9 cellular contexts compared by ENCODE assay signal in genomic region chr1:201461783-201462441, GRCh38. TPM values are rescaled to one million over a fixed set of nuclear protein-coding genes. Genes with fewer than 3 reads are reported as not detected.
A peak's percentile ranks its signal among the peaks of the same experiment; 100 is the strongest.
DNase-seq lines count a peak whose midpoint lies in the region; ATAC-seq and TF ChIP-seq lines count a peak whose summit lies in the region.
"Had no signal": no experiment of that assay in that cellular context is flagged by ENCODE, and none has a peak within 500 bp of the region (broad histone marks: within the 10 kb centered on the region; RNA-seq: fewer than 3 reads in every experiment).

No MANE protein-coding gene starts in this region.

- CTCF ChIA-PET in activated CD4-positive, alpha-beta T cell treated with anti-CD3 and anti-CD28 coated beads for 36 hours (lab: Charles Lee) = interaction anchor here (0.8 to 0.9 kb wide), 2 partner anchors 13 to 18 kb away, joined by 3 read pairs; no protein-coding TSS in a partner anchor

- DNase-seq in NCI-H460 (ENCODE audit: extremely low read depth, low read depth) (peak; percentile 79), epithelial cell of prostate (ENCODE audit: low read depth, low spot score) (peak; percentile 99), nephron progenitor cell (no peak), DMS153 (lab: John Stamatoyannopoulos, UW) (no peak), foreskin melanocyte (no peak)
- no peak for DNase-seq in activated CD4-positive, alpha-beta T cell treated with anti-CD3 and anti-CD28 coated beads for 36 hours
- DNase-seq: activated B cell treated with CpG ODN at 0.5 μM for 24 hours had no signal

- peaks cover 28% of the 10 kb centered on the region for H3K27me3 Mint-ChIP-seq in nephron progenitor cell (ENCODE audit: low read depth, poor library complexity)
- H3K27me3 Mint-ChIP-seq in activated CD4-positive, alpha-beta T cell treated with anti-CD3 and anti-CD28 coated beads for 36 hours = peaks cover 5% of the 10 kb centered on the region

- POLR2A ChIA-PET in activated CD4-positive, alpha-beta T cell treated with anti-CD3 and anti-CD28 coated beads for 36 hours (lab: Charles Lee) = no interaction called here

- no peaks in the 10 kb centered on the region for H3K36me3 ChIP-seq in ACC112 (ENCODE audit: insufficient read depth, low read length)

- no peaks in the 10 kb centered on the region for H3K27me3 ChIP-seq in ACC112 (ENCODE audit: insufficient read depth, low read length)

- peak overlapping the region; percentile 8; the same call in 1 of the 2 replicates for H3K4me3 ChIP-seq in ACC112 (ENCODE audit: low read depth, low read length)

- H3K36me3 Mint-ChIP-seq in nephron progenitor cell (ENCODE audit: low read depth) = peaks cover 15% of the 10 kb centered on the region
- H3K36me3 Mint-ChIP-seq in activated CD4-positive, alpha-beta T cell treated with anti-CD3 and anti-CD28 coated beads for 36 hours (ENCODE audit: low read depth) = no peaks in the 10 kb centered on the region

- no peaks in the 10 kb centered on the region for H3K9me3 Mint-ChIP-seq in nephron progenitor cell
- H3K9me3 Mint-ChIP-seq in activated CD4-positive, alpha-beta T cell treated with anti-CD3 and anti-CD28 coated beads for 36 hours (ENCODE audit: low read depth) = no peaks in the 10 kb centered on the region
- H3K9me3 Mint-ChIP-seq: activated B cell treated with CpG ODN at 0.5 μM for 24 hours had no signal

- no peak overlapping the region for H2AFZ ChIP-seq in ACC112 (ENCODE audit: low read length, unreplicated experiment)

- intact Hi-C loops in activated CD4-positive, alpha-beta T cell treated with anti-CD3 and anti-CD28 coated beads for 36 hours (cut with DNase I, micrococcal nuclease) = no loop called here

- peaks cover 55% of the 10 kb centered on the region for H3K4me1 ChIP-seq in ACC112 (ENCODE audit: control insufficient read depth, insufficient read depth, low read length, unreplicated experiment)

- H3K27ac ChIP-seq in ACC112 (ENCODE audit: low read depth, low read length) (peak overlapping the region; percentile 94), epithelial cell of prostate (peak overlapping the region; percentile 100)

- peaks cover 12% of the 10 kb centered on the region for H3K79me2 ChIP-seq in ACC112 (ENCODE audit: control insufficient read depth, insufficient read depth, low read length, unreplicated experiment)

- H3K4me1 Mint-ChIP-seq in nephron progenitor cell = peaks cover 57% of the 10 kb centered on the region
- no peaks in the 10 kb centered on the region for H3K4me1 Mint-ChIP-seq in activated CD4-positive, alpha-beta T cell treated with anti-CD3 and anti-CD28 coated beads for 36 hours
- H3K4me1 Mint-ChIP-seq: activated B cell treated with CpG ODN at 0.5 μM for 24 hours had no signal

- H3K27ac Mint-ChIP-seq in nephron progenitor cell = peak overlapping the region; percentile 9
- no peak overlapping the region for H3K27ac Mint-ChIP-seq in activated CD4-positive, alpha-beta T cell treated with anti-CD3 and anti-CD28 coated beads for 36 hours
- H3K27ac Mint-ChIP-seq: activated B cell treated with CpG ODN at 0.5 μM for 24 hours had no signal

- no peak for TF ChIP-seq CTCF in nephron progenitor cell (IDR thresholded peaks at IDR 0.05)

- ATAC-seq in activated CD4-positive, alpha-beta T cell treated with anti-CD3 and anti-CD28 coated beads for 36 hours = no peak
- no peak for ATAC-seq in GM18498 (IDR thresholded peaks at IDR 0.05; ENCODE audit: unreplicated experiment)

- H3K4me3 Mint-ChIP-seq in nephron progenitor cell = no peak overlapping the region
- H3K4me3 Mint-ChIP-seq in activated CD4-positive, alpha-beta T cell treated with anti-CD3 and anti-CD28 coated beads for 36 hours = no peak overlapping the region
- H3K4me3 Mint-ChIP-seq: activated B cell treated with CpG ODN at 0.5 μM for 24 hours had no signal

RNA-seq across cellular contexts. Expression of gene PHLDA3, which starts 7.1 kb away (rescaled TPM):
- total RNA-seq in NCI-H460 (2014; rRNA removed; shearing (Covaris generic)) = 53.8 and 54.6 TPM in 2 replicates
- 32.9 and 44.9 TPM in 2 replicates for polyA plus RNA-seq in NCI-H460 (2014; cell fraction: nucleus; rRNA removed)
- 1 to 10 TPM; 2.2 to 3.5 TPM for total RNA-seq in activated CD4-positive, alpha-beta T cell treated with anti-CD3 and anti-CD28 coated beads for 36 hours

RNA-seq across cellular contexts. Expression of gene TNNI1, which starts 40.4 kb away (rescaled TPM):
- 1.9 TPM in 1 of 2 replicates, not detected in the other for total RNA-seq in NCI-H460 (2014; rRNA removed; shearing (Covaris generic))
- polyA plus RNA-seq in NCI-H460 (2014; cell fraction: nucleus; rRNA removed) = not detected in 2 replicates
- total RNA-seq in activated CD4-positive, alpha-beta T cell treated with anti-CD3 and anti-CD28 coated beads for 36 hours = not detected
- total RNA-seq: activated B cell treated with CpG ODN at 0.5 μM for 24 hours had no signal

RNA-seq across cellular contexts. Expression of gene CSRP1, which starts 45.0 kb away (rescaled TPM):
- total RNA-seq in NCI-H460 (2014; rRNA removed; shearing (Covaris generic)) = 729 and 850 TPM in 2 replicates
- 1,097 and 1,161 TPM in 2 replicates for polyA plus RNA-seq in NCI-H460 (2014; cell fraction: nucleus; rRNA removed)
- 10 to 100 TPM; 49.2 to 50.7 TPM for total RNA-seq in activated CD4-positive, alpha-beta T cell treated with anti-CD3 and anti-CD28 coated beads for 36 hours

Comparison
In these comparisons a context has a peak if more than half of its experiments do, and no peak if none do; other contexts are left out.
1. DNase-seq: peak in NCI-H460 (single experiment) and epithelial cell of prostate (single experiment); none in nephron progenitor cell (single experiment), DMS153 (single experiment), foreskin melanocyte (single experiment) and activated CD4-positive, alpha-beta T cell treated with anti-CD3 and anti-CD28 coated beads for 36 hours (single experiment).
2. RNA of gene PHLDA3, which starts 7.1 kb away (total RNA-seq): 53.8 to 54.6 TPM in NCI-H460; 2.2 to 3.5 TPM in activated CD4-positive, alpha-beta T cell treated with anti-CD3 and anti-CD28 coated beads for 36 hours; every median in the first group is over 10 times any median in the second.
3. RNA of gene CSRP1, which starts 45.0 kb away (total RNA-seq): 729 to 850 TPM in NCI-H460; 49.2 to 50.7 TPM in activated CD4-positive, alpha-beta T cell treated with anti-CD3 and anti-CD28 coated beads for 36 hours; every median in the first group is over 10 times any median in the second.